ENCODE assay signal across 6 cellular contexts in the genomic region with DNA sequence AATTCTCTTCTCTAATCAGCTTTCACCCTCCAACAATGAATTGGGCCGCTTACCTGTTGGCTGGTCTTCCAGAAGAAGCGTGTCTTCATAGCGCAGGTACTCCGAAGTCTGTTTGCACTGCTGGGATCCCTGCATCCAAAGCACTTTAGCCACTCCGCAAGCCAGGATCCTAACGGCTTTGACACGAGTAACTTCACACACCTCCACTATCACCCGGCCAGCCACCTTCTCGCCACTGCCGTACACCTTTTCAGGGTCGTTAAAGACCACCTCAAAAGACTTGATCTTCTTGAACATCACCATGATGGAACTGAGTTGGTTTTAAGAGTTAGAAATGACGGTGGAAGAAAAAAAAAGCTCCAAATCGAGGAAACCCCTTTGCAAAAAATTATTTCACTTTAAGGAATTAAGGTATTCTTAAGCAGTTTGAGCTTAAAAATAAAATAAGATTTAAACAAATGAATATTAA. TPM values are rescaled to one million over a fixed set of nuclear protein-coding genes. Genes with fewer than 3 reads are reported as not detected.
DNase-seq lines count a peak whose midpoint lies in the region; ATAC-seq and TF ChIP-seq lines count a peak whose summit lies in the region.

No MANE protein-coding gene starts in this region.

- ATAC-seq in PC-3 (peak; percentile 25; the same call in 1 of the 2 replicates), GM18867 (IDR thresholded peaks at IDR 0.05; ENCODE audit: unreplicated experiment) (no peak)

- H3K9ac ChIP-seq in PC-3 (ENCODE audit: low read length) = peak overlapping the region; percentile 94

- H3K27me3 ChIP-seq in AG04450 (ENCODE audit: control insufficient read depth, insufficient read depth, low read length) (no peaks in the 10 kb centered on the region), PC-3 (ENCODE audit: low read length) (no peaks in the 10 kb centered on the region)

- peak overlapping the region; percentile 89 for H3K27ac Mint-ChIP-seq in type B pancreatic cell

- H3K36me3 Mint-ChIP-seq in type B pancreatic cell = peaks cover 32% of the 10 kb centered on the region

- peaks cover 44% of the 10 kb centered on the region for H3K79me2 ChIP-seq in PC-3 (ENCODE audit: low read length)

- no peaks in the 10 kb centered on the region for H3K27me3 Mint-ChIP-seq in type B pancreatic cell

- H2AFZ ChIP-seq in PC-3 (ENCODE audit: low read length) = peak overlapping the region; percentile 98

- peaks cover 9% of the 10 kb centered on the region for H3F3A ChIP-seq in PC-3 (ENCODE audit: low read length, unreplicated experiment)

- H4K20me1 ChIP-seq in PC-3 (ENCODE audit: low read length) = peaks cover 34% of the 10 kb centered on the region

- peak overlapping the region; percentile 98 for H3K4me2 ChIP-seq in PC-3 (ENCODE audit: low read length)

- DNase-seq in AG04450 (ENCODE audit: low read depth, low spot score) (no peak), PC-3 (peak; percentile 26), foreskin fibroblast (no peak), type B pancreatic cell (ENCODE audit: extremely low spot score, unreplicated experiment) (no peak)
- DNase-seq in activated CD4-positive, alpha-beta T cell treated with anti-CD3 and anti-CD28 coated beads, Interleukin-2, amount 50 U/mL, for 48 hours = no peak

- H3K4me3 ChIP-seq in AG04450 (ENCODE audit: low read depth, low read length) (peak overlapping the region; percentile 96), PC-3 (ENCODE audit: low read length) (peak overlapping the region; percentile 99), foreskin fibroblast (ENCODE audit: low read depth in 1 of 2, low read length in 2 of 2) (peak overlapping the region; percentile 91)

- H3K9me2 ChIP-seq in PC-3 (replicated peaks; ENCODE audit: low read length) = no peaks in the 10 kb centered on the region

- TF ChIP-seq CTCF in AG04450 (IDR thresholded peaks at IDR 0.05; ENCODE audit: low read depth, low read length) = no peak
- no peak for TF ChIP-seq CTCF in PC-3 (conservative IDR thresholded peaks at IDR 0.05; ENCODE audit: low read depth, low read length)
- no peak for TF ChIP-seq CTCF in foreskin fibroblast (IDR thresholded peaks at IDR 0.05; ENCODE audit: low read depth, low read length)
- TF ChIP-seq CTCF in type B pancreatic cell (conservative IDR thresholded peaks at IDR 0.05) = no peak

- H3K4me1 ChIP-seq in PC-3 (ENCODE audit: insufficient read depth, low read length) = peaks cover 42% of the 10 kb centered on the region

- POLR2A ChIA-PET in AG04450 (lab: Yijun Ruan, JAX) (interaction anchor here (1.6 to 2.4 kb wide), 2 partner anchors 11 to 17 kb away, joined by 5 to 8 read pairs; no protein-coding TSS in a partner anchor), PC-3 (lab: Charles Lee; ENCODE audit: unreplicated experiment) (no interaction called here)

- CTCF ChIA-PET in AG04450 (lab: Charles Lee) = interaction anchor here (0.9 to 1.4 kb wide), 3 partner anchors 12 to 36 kb away, joined by 4 to 6 read pairs (median 5); no protein-coding TSS in a partner anchor
- CTCF ChIA-PET in PC-3 (lab: Charles Lee) = no interaction called here

- intact Hi-C loops in PC-3 (cut with micrococcal nuclease) = loop anchor here (1.0 kb wide), 1 partner anchor 17 kb away; no protein-coding TSS in a partner anchor

- H3K27ac ChIP-seq in AG04450 (ENCODE audit: low read depth, low read length) (no peak overlapping the region), PC-3 (ENCODE audit: low read length) (peak overlapping the region; percentile 66)

- peaks cover 34% of the 10 kb centered on the region for H3K36me3 ChIP-seq in PC-3 (ENCODE audit: low read depth, low read length)

- BruUV-seq in PC-3 (replicated peaks; lab: Mats Ljungman, UMichigan) = TSS peak; percentile 71

- H3K9me3 Mint-ChIP-seq in type B pancreatic cell = no peaks in the 10 kb centered on the region

- H3K4me3 Mint-ChIP-seq in type B pancreatic cell = peak overlapping the region; percentile 92

- H3K4me1 Mint-ChIP-seq in type B pancreatic cell (ENCODE audit: unreplicated experiment) = peaks cover 50% of the 10 kb centered on the region

- H3K9me3 ChIP-seq in AG04450 (ENCODE audit: control insufficient read depth, insufficient read depth, low read length) (no peaks in the 10 kb centered on the region), PC-3 (ENCODE audit: low read length) (no peaks in the 10 kb centered on the region)

RNA-seq across cellular contexts. Expression of gene TXNIP, which starts 0.4 kb away (rescaled TPM):
- 156 and 229 TPM in 2 replicates for polyA plus RNA-seq in AG04450 (2011; rRNA removed)
- 235 and 252 TPM in 2 replicates for polyA minus RNA-seq in AG04450 (2011; rRNA and poly(A)+ RNA removed)
- total RNA-seq in PC-3 (2014; rRNA removed) = 45.3 and 66.6 TPM in 2 replicates
- 88.8 and 96.7 TPM in 2 replicates for total RNA-seq in type B pancreatic cell (ENCODE audit: low replicate concordance)

RNA-seq across cellular contexts. Expression of gene HJV, which starts 25.5 kb away (rescaled TPM):
- not detected in 2 replicates for polyA plus RNA-seq in AG04450 (2011; rRNA removed)
- polyA minus RNA-seq in AG04450 (2011; rRNA and poly(A)+ RNA removed) = not detected in 2 replicates
- not detected in 2 replicates for total RNA-seq in PC-3 (2014; rRNA removed)
- total RNA-seq in type B pancreatic cell (ENCODE audit: low replicate concordance) = not detected in 2 replicates

RNA-seq across cellular contexts. Expression of gene POLR3GL, which starts 31.5 kb away (rescaled TPM):
- polyA plus RNA-seq in AG04450 (2011; rRNA removed) = 23.1 and 25.0 TPM in 2 replicates
- 8.7 and 9.9 TPM in 2 replicates for polyA minus RNA-seq in AG04450 (2011; rRNA and poly(A)+ RNA removed)
- total RNA-seq in PC-3 (2014; rRNA removed) = 3.7 and 8.4 TPM in 2 replicates
- 8.5 and 14.1 TPM in 2 replicates for total RNA-seq in type B pancreatic cell (ENCODE audit: low replicate concordance)

RNA-seq across cellular contexts. Expression of gene ANKRD34A, which starts 31.6 kb away (rescaled TPM):
- polyA plus RNA-seq in AG04450 (2011; rRNA removed) = 0.83 and 1.2 TPM in 2 replicates
- 1.1 and 1.5 TPM in 2 replicates for polyA minus RNA-seq in AG04450 (2011; rRNA and poly(A)+ RNA removed)
- 0.29 and 2.8 TPM in 2 replicates for total RNA-seq in PC-3 (2014; rRNA removed)
- 0.12 and 0.94 TPM in 2 replicates for total RNA-seq in type B pancreatic cell (ENCODE audit: low replicate concordance)

RNA-seq across cellular contexts. Expression of gene LIX1L, which starts 38.2 kb away (rescaled TPM):
- 39.3 and 47.2 TPM in 2 replicates for polyA plus RNA-seq in AG04450 (2011; rRNA removed)
- 25.7 and 33.3 TPM in 2 replicates for polyA minus RNA-seq in AG04450 (2011; rRNA and poly(A)+ RNA removed)
- total RNA-seq in PC-3 (2014; rRNA removed) = 12.5 and 13.6 TPM in 2 replicates
- total RNA-seq in type B pancreatic cell (ENCODE audit: low replicate concordance) = 2.4 and 24.2 TPM in 2 replicates
